In the genomic region with DNA sequence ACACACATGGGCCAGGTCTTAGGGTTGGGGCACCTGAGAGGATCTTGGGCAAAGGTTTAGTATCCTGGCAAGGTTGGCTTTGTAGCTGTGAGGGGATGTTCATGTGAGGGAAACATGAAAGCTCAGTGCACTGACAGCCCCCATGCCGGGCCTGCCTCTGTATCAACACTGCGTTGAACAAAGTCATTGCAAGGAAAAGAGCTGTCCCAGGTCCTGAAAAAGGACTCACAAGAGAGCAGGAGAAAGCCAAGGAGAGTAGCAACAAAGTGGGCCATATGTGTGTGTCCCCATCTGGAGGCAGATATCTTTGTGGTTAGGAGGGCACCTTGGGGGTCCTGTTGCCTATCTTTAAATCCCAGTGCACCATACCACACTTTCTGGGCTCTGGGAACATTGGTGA, we compare ENCODE assay signal across 12 cellular contexts.
DNase-seq lines count a peak whose midpoint lies in the region; ATAC-seq and TF ChIP-seq lines count a peak whose summit lies in the region.
"Had no signal": no experiment of that assay in that cellular context is flagged by ENCODE, and none has a peak within 500 bp of the region (broad histone marks: within the 10 kb centered on the region; RNA-seq: fewer than 3 reads in every experiment).

No MANE protein-coding gene starts in this region.

- H3K9me3 ChIP-seq in HEK293 (ENCODE audit: control insufficient read depth, insufficient read depth, low read depth, low read length) (no peaks in the 10 kb centered on the region), SJCRH30 (replicated peaks) (no peaks in the 10 kb centered on the region)

- POLR2A ChIA-PET in HEK293 (lab: Yijun Ruan, JAX) = no interaction called here
- POLR2A ChIA-PET in GM10248 (lab: Yijun Ruan, JAX) = no interaction called here

- no peak for TF ChIP-seq CTCF in HEK293 (tag by site-specific recombination; IDR thresholded peaks at IDR 0.05)
- no peak for TF ChIP-seq CTCF in fibroblast of villous mesenchyme (IDR thresholded peaks at IDR 0.05; ENCODE audit: insufficient read depth, low read depth, low read length)
- no peak for TF ChIP-seq CTCF in GM10248 (IDR thresholded peaks at IDR 0.05; ENCODE audit: control extremely low read depth, extremely low read depth, low read depth, missing control alignments)

- H3K27ac ChIP-seq in HEK293 (ENCODE audit: extremely low read depth, low read depth, low read length) (no peak overlapping the region), SJCRH30 (no peak overlapping the region)

- in situ Hi-C loops in ACHN (cut with HindIII; ENCODE audit: low pct_ligation_motif_present, low pct_unique_long_range_greater_than_20kb, low sequenced_read_pairs) = no loop called here

- DNase-seq in ACHN (peak; percentile 50), SJCRH30 (peak; percentile 54 to 77), fibroblast of villous mesenchyme (ENCODE audit: low read depth) (peak; percentile 1), superior temporal gyrus (ENCODE audit: extremely low spot score) (no peak), GM10248 (ENCODE audit: extremely low spot score) (no peak)
- DNase-seq: GOT3; NCI-H187 treated with DMSO at 0.1 percent for 48 hours; Right ventricle myocardium superior; stimulated activated CD4-positive, alpha-beta T cell treated with anti-CD3 and anti-CD28 coated beads, Interleukin-12 subunit alpha, Interleukin-12 subunit beta, amount 100 ng/mL, for 4 hours had no signal

- H3K4me3 ChIP-seq in HEK293 (ENCODE audit: low read depth, low read length) = no peak overlapping the region
- no peak overlapping the region for H3K4me3 ChIP-seq in SJCRH30
- no peak overlapping the region for H3K4me3 ChIP-seq in fibroblast of villous mesenchyme (ENCODE audit: low read depth, low read length)

- no peaks in the 10 kb centered on the region for H3K36me3 ChIP-seq in HEK293 (ENCODE audit: control insufficient read depth in 2 of 2, insufficient read depth in 1 of 2, low read length in 2 of 2)
- no peaks in the 10 kb centered on the region for H3K36me3 ChIP-seq in SJCRH30

- CTCF ChIA-PET in HEK293 (lab: Yijun Ruan, JAX) (no interaction called here), GM10248 (lab: Yijun Ruan, JAX) (no interaction called here)

- no peaks in the 10 kb centered on the region for H3K27me3 ChIP-seq in SJCRH30

- H3K4me1 ChIP-seq in HEK293 (ENCODE audit: control insufficient read depth, insufficient read depth, low read length) (no peaks in the 10 kb centered on the region), SJCRH30 (no peaks in the 10 kb centered on the region)

- ATAC-seq in HG02884 (IDR thresholded peaks at IDR 0.05; ENCODE audit: unreplicated experiment) (no peak), GM18858 (IDR thresholded peaks at IDR 0.05; ENCODE audit: unreplicated experiment) (no peak)

TF ChIP-seq in HEK293, 187 proteins besides CTCF, POLR2A, EP300 and RAD21:
- TF ChIP-seq ZNF148 (tag by site-specific recombination; IDR thresholded peaks at IDR 0.05; ENCODE audit: borderline replicate concordance) (no peak), ZNF112 (tag by site-specific recombination; IDR thresholded peaks at IDR 0.05) (no peak), REST (tag by site-specific recombination; IDR thresholded peaks at IDR 0.05) (peak; percentile 90)
TF ChIP-seq in HEK293: peak in this region for 1.

Comparison
In these comparisons a context has a peak if more than half of its experiments do, and no peak if none do; other contexts are left out.
1. DNase-seq: peak in ACHN (single experiment), SJCRH30 (2 of 2) and fibroblast of villous mesenchyme (single experiment); none in superior temporal gyrus (single experiment) and GM10248 (single experiment).